In genomic region chr13:105219636-105220035, GRCh38 we compare ENCODE assay signal across 22 cellular contexts.
"Had no signal": no experiment of that assay in that cellular context is flagged by ENCODE, and none has a peak within 500 bp of the region (broad histone marks: within the 10 kb centered on the region; RNA-seq: fewer than 3 reads in every experiment).

No MANE protein-coding gene starts in this region.

- H3K79me2 ChIP-seq: hepatocyte had no signal

- H3K4me3 Mint-ChIP-seq: activated B cell treated with CpG ODN at 0.5 μM for 24 hours; activated CD4-positive, alpha-beta T cell treated with anti-CD3 and anti-CD28 coated beads for 36 hours; activated naive CD8-positive, alpha-beta T cell; activated T-cell treated with anti-CD3 and anti-CD28 coated beads, Interleukin-2, amount 50 U/mL, for 4 hours; immature natural killer cell; natural killer cell; T-helper 17 cell had no signal

- H3K27ac ChIP-seq: hepatocyte, left lung, ovary, prostate gland, spleen, upper lobe of left lung had no signal

- H3K36me3 ChIP-seq: left lung, ovary, prostate gland, spleen, upper lobe of left lung had no signal

- H3K4me1 Mint-ChIP-seq: activated B cell treated with CpG ODN at 0.5 μM for 24 hours; activated CD4-positive, alpha-beta T cell treated with anti-CD3 and anti-CD28 coated beads for 36 hours; immature natural killer cell; natural killer cell; T-helper 17 cell had no signal

- H3K9me3 Mint-ChIP-seq: activated B cell treated with CpG ODN at 0.5 μM for 24 hours; activated T-helper 2 cell treated with anti-CD3 and anti-CD28 coated beads, Interferon-gamma antibody, Interleukin-2, Interleukin-4, amounts not matched to agents 10 μg/mL and 5 μg/mL and 100 μg/mL, durations not matched to agents 14 hours and 24 hours and 36 hours; immature natural killer cell; natural killer cell had no signal

- H3K36me3 Mint-ChIP-seq: activated naive CD8-positive, alpha-beta T cell; immature natural killer cell; natural killer cell had no signal

- H3K27ac Mint-ChIP-seq: activated B cell treated with CpG ODN at 0.5 μM for 24 hours; activated CD4-positive, alpha-beta T cell treated with anti-CD3 and anti-CD28 coated beads for 36 hours; activated naive CD8-positive, alpha-beta T cell; activated T-helper 2 cell treated with anti-CD3 and anti-CD28 coated beads, Interferon-gamma antibody, Interleukin-2, Interleukin-4, amounts not matched to agents 10 μg/mL and 5 μg/mL and 100 μg/mL, durations not matched to agents 14 hours and 24 hours and 36 hours; immature natural killer cell; natural killer cell; T-helper 17 cell had no signal

- H3K9me3 ChIP-seq: left lung, ovary, prostate gland, spleen, upper lobe of left lung had no signal

- H3K4me1 ChIP-seq: left lung, prostate gland, spleen, upper lobe of left lung had no signal

- H3K4me3 ChIP-seq: hepatocyte, left lung, ovary, prostate gland, spleen, upper lobe of left lung had no signal

- H2AFZ ChIP-seq: hepatocyte had no signal

- H3K27me3 ChIP-seq: hepatocyte, left lung, ovary, spleen, upper lobe of left lung had no signal

- ATAC-seq: activated CD4-positive, alpha-beta T cell treated with anti-CD3 and anti-CD28 coated beads for 36 hours; activated T-cell treated with anti-CD3 and anti-CD28 coated beads, Interleukin-2, amount 50 U/mL, for 4 hours; left lung; natural killer cell; T-helper 17 cell had no signal

- H3K4me2 ChIP-seq: hepatocyte had no signal

- DNase-seq: activated B cell treated with CpG ODN at 0.5 μM for 24 hours; activated CD4-positive, alpha-beta T cell treated with anti-CD3 and anti-CD28 coated beads for 36 hours; activated CD4-positive, alpha-beta T cell treated with anti-CD3 and anti-CD28 coated beads, Interleukin-2, amount 50 U/mL, for 4 hours; activated CD8-positive, alpha-beta memory T cell treated with anti-CD3 and anti-CD28 coated beads, Interleukin-2, amount 50 U/mL, for 48 hours; activated naive CD4-positive, alpha-beta T cell; activated T-cell treated with anti-CD3 and anti-CD28 coated beads, Interleukin-2, amount 50 U/mL, for 4 hours; amniotic stem cell; glutamatergic neuron; immature natural killer cell; kidney glomerular epithelial cell; left lung; natural killer cell; ovary; spleen; stimulated activated CD4-positive, alpha-beta T cell treated with anti-CD3 and anti-CD28 coated beads, Interleukin-4, amount 100 ng/mL, for 24 hours; stimulated activated naive CD4-positive, alpha-beta T cell treated with Interleukin-2 at 50 U/mL for 16 hours; T-helper 17 cell; upper lobe of left lung had no signal

- H3K27me3 Mint-ChIP-seq: activated B cell treated with CpG ODN at 0.5 μM for 24 hours had no signal
